1 cellular context compared by ENCODE assay signal in the genomic region with DNA sequence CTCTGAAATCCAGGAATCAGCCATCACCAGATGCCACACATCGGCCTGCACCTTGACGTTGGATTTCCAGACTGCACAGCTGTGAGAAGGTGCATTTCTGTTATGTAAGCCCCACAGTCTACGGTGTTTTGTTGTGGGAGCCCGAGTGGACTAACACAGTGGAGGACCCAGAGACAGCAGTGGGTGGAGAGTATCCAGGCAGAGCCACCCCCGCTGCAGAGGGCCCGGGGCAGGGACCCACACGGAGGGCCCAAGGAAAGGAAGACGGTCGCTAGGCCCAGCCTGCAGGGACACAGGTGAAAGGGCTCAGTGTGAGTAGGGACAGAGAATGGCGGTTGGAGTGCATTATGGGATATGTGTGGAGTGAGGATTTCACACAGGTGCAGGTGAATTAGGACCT.
TF ChIP-seq lines count a peak whose summit lies in the region.

No MANE protein-coding gene starts in this region.

TF ChIP-seq in H1, 55 proteins besides CTCF, POLR2A, EP300 and RAD21:
- TF ChIP-seq CBX8 (IDR thresholded peaks at IDR 0.05; ENCODE audit: borderline replicate concordance, low read depth, low read length) (no peak), NRF1 (IDR thresholded peaks at IDR 0.05; ENCODE audit: low read depth, low read length) (no peak)
